Comparison of ENCODE assay signal across 12 cellular contexts in genomic region chr9:81665514-81665838, GRCh38. TPM values are rescaled to one million over a fixed set of nuclear protein-coding genes. Genes with fewer than 3 reads are reported as not detected.
DNase-seq lines count a peak whose midpoint lies in the region; ATAC-seq, FAIRE-seq and TF ChIP-seq lines count a peak whose summit lies in the region.
"Had no signal": no experiment of that assay in that cellular context is flagged by ENCODE, and none has a peak within 500 bp of the region (broad histone marks: within the 10 kb centered on the region; RNA-seq: fewer than 3 reads in every experiment).

No MANE protein-coding gene starts in this region.

- peaks cover 10% of the 10 kb centered on the region for H4K20me1 ChIP-seq in neural progenitor cell (ENCODE audit: low read depth)

- H3K9me3 ChIP-seq in ectodermal cell (ENCODE audit: control insufficient read depth, low read length) = no peaks in the 10 kb centered on the region
- no peaks in the 10 kb centered on the region for H3K9me3 ChIP-seq in neural progenitor cell (ENCODE audit: low read depth)
- no peaks in the 10 kb centered on the region for H3K9me3 ChIP-seq in small intestine (ENCODE audit: control insufficient read depth, low read depth)
- no peaks in the 10 kb centered on the region for H3K9me3 ChIP-seq in transverse colon

- H3K4me3 Mint-ChIP-seq in neural progenitor cell = peak overlapping the region; percentile 3
- H3K4me3 Mint-ChIP-seq: CD4-positive, CD25-positive, alpha-beta regulatory T cell had no signal

- H3K4me1 ChIP-seq in ectodermal cell (ENCODE audit: control insufficient read depth, insufficient read depth, low read length) = peaks cover 30% of the 10 kb centered on the region
- peaks cover 67% of the 10 kb centered on the region for H3K4me1 ChIP-seq in neural progenitor cell
- peaks cover 2 to 17% of the 10 kb centered on the region in 2 donors for H3K4me1 ChIP-seq in small intestine (ENCODE audit: control insufficient read depth in 2 of 2, insufficient read depth in 1 of 2, low read depth in 1 of 2, low read length in 1 of 2)
- peaks cover 7 to 46% (median 30%) of the 10 kb centered on the region in 4 donors for H3K4me1 ChIP-seq in transverse colon

- H3K9me3 Mint-ChIP-seq in neural progenitor cell = peaks cover 4% of the 10 kb centered on the region

- H3K4me2 ChIP-seq in neural progenitor cell = peak overlapping the region; percentile 68

- FAIRE-seq in small intestine (lab: Jason Lieb, UNC) = no peak
- FAIRE-seq: HTR-8/SVneo had no signal

- H3K36me3 Mint-ChIP-seq in neural progenitor cell = peaks cover 21% of the 10 kb centered on the region
- H3K36me3 Mint-ChIP-seq: CD4-positive, CD25-positive, alpha-beta regulatory T cell had no signal

- DNase-seq in DMS79 (lab: John Stamatoyannopoulos, UW) = peak; percentile 84
- DNase-seq in NCI-H1417 treated with DMSO at 0.1 percent for 48 hours (lab: John Stamatoyannopoulos, UW) = peak; percentile 59
- peak; percentile 71 for DNase-seq in neural progenitor cell (ENCODE audit: low spot score)
- no peak for DNase-seq in small intestine
- no peak for DNase-seq in transverse colon
- DNase-seq: activated CD8-positive, alpha-beta memory T cell treated with anti-CD3 and anti-CD28 coated beads, Interleukin-2, amount 50 U/mL, for 48 hours; CD4-positive, CD25-positive, alpha-beta regulatory T cell; effector CD4-positive, alpha-beta T cell had no signal

- in situ Hi-C loops in transverse colon (cut with MboI; ENCODE audit: low pct_ligation_motif_present in 1 of 4, low pct_unique_long_range_greater_than_20kb in 1 of 4, low sequenced_read_pairs in 3 of 4) = no loop called here

- peaks cover 2% of the 10 kb centered on the region for H3K27me3 Mint-ChIP-seq in neural progenitor cell (ENCODE audit: insufficient read depth, low read depth)
- H3K27me3 Mint-ChIP-seq: CD4-positive, CD25-positive, alpha-beta regulatory T cell had no signal

- H3K36me3 ChIP-seq in ectodermal cell (ENCODE audit: control insufficient read depth, insufficient read depth, low read length) (no peaks in the 10 kb centered on the region), neural progenitor cell (no peaks in the 10 kb centered on the region), small intestine (ENCODE audit: control insufficient read depth in 2 of 2, insufficient read depth in 2 of 2, low read length in 2 of 2) (no peaks in the 10 kb centered on the region), transverse colon (no peaks in the 10 kb centered on the region)

- H3K27me3 ChIP-seq in ectodermal cell (ENCODE audit: control insufficient read depth, insufficient read depth, low read length, poor library complexity, severe bottlenecking) (no peaks in the 10 kb centered on the region), neural progenitor cell (no peaks in the 10 kb centered on the region), small intestine (ENCODE audit: control insufficient read depth in 2 of 2, insufficient read depth in 2 of 2, low read length in 2 of 2) (no peaks in the 10 kb centered on the region), transverse colon (no peaks in the 10 kb centered on the region)

- H3F3A ChIP-seq in neural progenitor cell (ENCODE audit: low read depth) = peaks cover 35% of the 10 kb centered on the region

- intact Hi-C loops in transverse colon (cut with DNase I; ENCODE audit: low total_unique reads) = no loop called here

- no peak overlapping the region for H2AFZ ChIP-seq in neural progenitor cell (replicated peaks)

- peak overlapping the region; percentile 31 for H3K27ac Mint-ChIP-seq in neural progenitor cell
- H3K27ac Mint-ChIP-seq: CD4-positive, CD25-positive, alpha-beta regulatory T cell had no signal

- peak overlapping the region; percentile 9 for H3K27ac ChIP-seq in ectodermal cell (ENCODE audit: insufficient read depth, low read depth, low read length, poor library complexity, severe bottlenecking)
- H3K27ac ChIP-seq in neural progenitor cell = peak overlapping the region; percentile 91
- no peak overlapping the region for H3K27ac ChIP-seq in small intestine (ENCODE audit: low read depth in 1 of 2, low read length in 1 of 2)
- no peak overlapping the region for H3K27ac ChIP-seq in transverse colon

- no peak for TF ChIP-seq POLR2A in transverse colon (IDR thresholded peaks at IDR 0.05)

- H3K4me1 Mint-ChIP-seq in neural progenitor cell = peaks cover 73% of the 10 kb centered on the region
- H3K4me1 Mint-ChIP-seq: CD4-positive, CD25-positive, alpha-beta regulatory T cell had no signal

- TF ChIP-seq EP300 in transverse colon (IDR thresholded peaks at IDR 0.05; ENCODE audit: low read depth) = no peak

- H3K4me3 ChIP-seq in ectodermal cell (ENCODE audit: insufficient read depth, low read depth, low read length) (no peak overlapping the region), neural progenitor cell (peak overlapping the region; percentile 19), small intestine (ENCODE audit: low read depth in 1 of 2, low read length in 2 of 2) (no peak overlapping the region), transverse colon (no peak overlapping the region)

- WGBS in ectodermal cell, 2 experiments = 2% methylated on average over 5 of the region's 5 CpGs
- 38 to 48% (median 44%) methylated on average over 5 of the region's 5 CpGs for WGBS in small intestine, 3 donors
- WGBS in transverse colon (ENCODE audit: low coverage in 1 of 2), 2 donors = 44 to 51% methylated on average over 3 to 5 of the region's 5 CpGs

- H3K79me2 ChIP-seq in neural progenitor cell (ENCODE audit: low read depth) = peaks cover 95% of the 10 kb centered on the region

- H3K9ac ChIP-seq in neural progenitor cell = no peak overlapping the region

- no peak for TF ChIP-seq CTCF in neural progenitor cell (IDR thresholded peaks at IDR 0.05)
- TF ChIP-seq CTCF in transverse colon (IDR thresholded peaks at IDR 0.05) = no peak

- ATAC-seq in GM18519 (IDR thresholded peaks at IDR 0.05; ENCODE audit: low FRiP score, unreplicated experiment) (no peak), HG03280 (IDR thresholded peaks at IDR 0.05; ENCODE audit: unreplicated experiment) (no peak)

RNA-seq across cellular contexts. Expression of gene TLE1, which starts 23.9 kb away (rescaled TPM):
- polyA plus RNA-seq in ectodermal cell (2013, experiment 1 of 4) = 110 TPM
- 148 TPM for polyA plus RNA-seq in ectodermal cell (2013, experiment 2 of 4)
- 102 TPM for polyA plus RNA-seq in ectodermal cell (2013, experiment 3 of 4)
- polyA plus RNA-seq in ectodermal cell (2013, experiment 4 of 4) = 120 TPM
- total RNA-seq in neural progenitor cell (ENCODE audit: low replicate concordance) (51.9 and 54.7 TPM in 2 replicates), transverse colon (10 to 100 TPM; 51.5 to 77.3 (median 62.2) TPM)
- polyA plus RNA-seq in small intestine = 10 to 100 TPM in 2 of 3 donors, 1 to 10 TPM in 1; 5.9 to 21.4 (median 16.1) TPM

Comparison
In these comparisons a context has a peak if more than half of its experiments do, and no peak if none do; other contexts are left out.
1. DNase-seq: peak in DMS79 (single experiment), NCI-H1417 treated with DMSO at 0.1 percent for 48 hours (single experiment) and neural progenitor cell (single experiment); none in small intestine (single experiment) and transverse colon (single experiment).
2. H3K27ac ChIP-seq: peak in ectodermal cell (single experiment) and neural progenitor cell (single experiment); none in small intestine (0 of 2) and transverse colon (0 of 4).